ENCODE assay signal across 31 cellular contexts in genomic region chr11:100801225-100801999, GRCh38.
"Had no signal": no experiment of that assay in that cellular context is flagged by ENCODE, and none has a peak within 500 bp of the region (broad histone marks: within the 10 kb centered on the region; RNA-seq: fewer than 3 reads in every experiment).

No MANE protein-coding gene starts in this region.

- ATAC-seq: activated CD8-positive, alpha-beta memory T cell treated with anti-CD3 and anti-CD28 coated beads, Interleukin-2, amount 10 ng/mL, durations not matched to agents 7 days and 5 days; activated naive CD8-positive, alpha-beta T cell treated with anti-CD3 and anti-CD28 coated beads, Interleukin-2, amount 50 U/mL, for 24 hours had no signal

- H2AFZ ChIP-seq: PC-9 had no signal

- H3K4me2 ChIP-seq: PC-9 had no signal

- H3K27me3 ChIP-seq: brain microvascular endothelial cell had no signal

- H3K36me3 ChIP-seq: brain microvascular endothelial cell, WERI-Rb-1 had no signal

- H3K27ac ChIP-seq: brain microvascular endothelial cell, PC-9, WERI-Rb-1 had no signal

- H3K4me3 ChIP-seq: PC-9 had no signal

- DNase-seq: activated CD4-positive, alpha-beta memory T cell treated with anti-CD3 and anti-CD28 coated beads, Interleukin-2, amount 10 ng/mL, durations not matched to agents 7 days and 5 days; activated CD4-positive, alpha-beta T cell treated with anti-CD3 and anti-CD28 coated beads for 1 hour; activated CD4-positive, alpha-beta T cell treated with anti-CD3 and anti-CD28 coated beads for 48 hours; activated CD4-positive, CD25-positive, alpha-beta regulatory T cell; activated CD8-positive, alpha-beta memory T cell treated with anti-CD3 and anti-CD28 coated beads for 24 hours; activated CD8-positive, alpha-beta memory T cell treated with anti-CD3 and anti-CD28 coated beads, Interleukin-2, amount 10 ng/mL, durations not matched to agents 7 days and 5 days; activated CD8-positive, alpha-beta memory T cell treated with anti-CD3 and anti-CD28 coated beads, Interleukin-2, amount 50 U/mL, for 48 hours; activated effector memory CD4-positive, alpha-beta T cell treated with Interleukin-2 at 50 U/mL for 16 hours; activated naive CD4-positive, alpha-beta T cell treated with anti-CD3 and anti-CD28 coated beads, Interleukin-2, amount 10 ng/mL, durations not matched to agents 7 days and 5 days; activated naive CD8-positive, alpha-beta T cell treated with anti-CD3 and anti-CD28 coated beads, Interleukin-2, amount 50 U/mL, for 24 hours; activated T-cell treated with anti-CD3 and anti-CD28 coated beads, Interleukin-2, amount 50 U/mL, for 48 hours; anterior cingulate cortex; brain microvascular endothelial cell; central memory CD4-positive, alpha-beta T cell; NCI-H1105; NCI-H1417 treated with DMSO at 0.1 percent for 48 hours; NCI-H187 treated with DMSO at 0.1 percent for 48 hours; NCI-H2081; NCI-H2171 treated with DMSO at 0.1 percent for 48 hours; NCI-H2227 treated with DMSO at 0.1 percent for 48 hours; NCI-H446; NCI-H510A treated with DMSO at 0.1 percent for 48 hours; NCI-H526 treated with DMSO at 0.1 percent for 48 hours; NCI-H82; PC-9; Right ventricle myocardium superior; SW 1271; T-helper 1 cell; T-helper 2 cell; T-helper 9 cell; WERI-Rb-1 had no signal
